Comparison of ENCODE assay signal across 19 cellular contexts in genomic region chr15:61654004-61654740, GRCh38.
"Had no signal": no experiment of that assay in that cellular context is flagged by ENCODE, and none has a peak within 500 bp of the region (broad histone marks: within the 10 kb centered on the region; RNA-seq: fewer than 3 reads in every experiment).

No MANE protein-coding gene starts in this region.

- H3K27me3 Mint-ChIP-seq: memory B cell had no signal

- H3K4me3 Mint-ChIP-seq: activated CD8-positive, alpha-beta T cell treated with anti-CD3 and anti-CD28 coated beads for 36 hours; activated T-helper 1 cell treated with anti-CD3 and anti-CD28 coated beads, Interleukin-12 subunit alpha, Interleukin-12 subunit beta, Interleukin-2, Interleukin-4 antibody, amounts not matched to agents 30 ng/mL and 10 ng/mL and 1 ng/mL, durations not matched to agents 14 hours and 24 hours and 36 hours; immature natural killer cell; memory B cell; nephron; T-cell had no signal

- H3K27ac Mint-ChIP-seq: activated CD8-positive, alpha-beta T cell treated with anti-CD3 and anti-CD28 coated beads for 36 hours; activated T-helper 1 cell treated with anti-CD3 and anti-CD28 coated beads, Interleukin-12 subunit alpha, Interleukin-12 subunit beta, Interleukin-2, Interleukin-4 antibody, amounts not matched to agents 30 ng/mL and 10 ng/mL and 1 ng/mL, durations not matched to agents 14 hours and 24 hours and 36 hours; immature natural killer cell; memory B cell; T-cell had no signal

- H3K9ac ChIP-seq: parathyroid adenoma had no signal

- H3K27ac ChIP-seq: epithelial cell of prostate, parathyroid adenoma, SK-N-MC, VCaP had no signal

- H3K4me1 ChIP-seq: parathyroid adenoma, suprapubic skin had no signal

- H3K4me3 ChIP-seq: SK-N-MC, skin epidermis, suprapubic skin had no signal

- H3K4me1 Mint-ChIP-seq: immature natural killer cell, memory B cell, nephron, T-cell had no signal

- H3K36me3 Mint-ChIP-seq: immature natural killer cell, memory B cell, T-cell had no signal

- H3K27me3 ChIP-seq: suprapubic skin had no signal

- H3K9me3 Mint-ChIP-seq: activated CD8-positive, alpha-beta T cell treated with anti-CD3 and anti-CD28 coated beads for 36 hours; activated T-helper 1 cell treated with anti-CD3 and anti-CD28 coated beads, Interleukin-12 subunit alpha, Interleukin-12 subunit beta, Interleukin-2, Interleukin-4 antibody, amounts not matched to agents 30 ng/mL and 10 ng/mL and 1 ng/mL, durations not matched to agents 14 hours and 24 hours and 36 hours; T-cell had no signal

- H3K36me3 ChIP-seq: suprapubic skin had no signal

- DNase-seq: activated CD8-positive, alpha-beta memory T cell treated with anti-CD3 and anti-CD28 coated beads, Interleukin-2, amount 50 U/mL, for 48 hours; activated CD8-positive, alpha-beta T cell treated with anti-CD3 and anti-CD28 coated beads for 36 hours; activated naive CD4-positive, alpha-beta T cell; cortex of kidney; effector memory CD4-positive, alpha-beta T cell; immature natural killer cell; retina; stimulated activated naive CD4-positive, alpha-beta T cell treated with Interleukin-2 at 50 U/mL for 16 hours; T-cell had no signal

- H3K79me2 ChIP-seq: parathyroid adenoma had no signal

- ATAC-seq: activated CD8-positive, alpha-beta T cell treated with anti-CD3 and anti-CD28 coated beads for 36 hours; left lobe of liver; T-cell had no signal

- H2AFZ ChIP-seq: parathyroid adenoma had no signal

- H3K9me3 ChIP-seq: suprapubic skin had no signal
